ENCODE assay signal across 1 cellular context in genomic region chr2:88666576-88666975, GRCh38.
TF ChIP-seq lines count a peak whose summit lies in the region.

No MANE protein-coding gene starts in this region.

TF ChIP-seq in HepG2, 621 proteins besides CTCF, POLR2A, EP300 and RAD21 (continued from another document):
- TF ChIP-seq ATF3 (CRISPR knock-in tag; IDR thresholded peaks at IDR 0.05) (0 out of 2 replicates have a peak, but pooled peaks have one; percentile 45), SMAD3 (CRISPR knock-in tag; IDR thresholded peaks at IDR 0.05) (no peak), ARNT (IDR thresholded peaks at IDR 0.05) (no peak), YEATS2 (CRISPR knock-in tag; IDR thresholded peaks at IDR 0.05; ENCODE audit: borderline replicate concordance) (no peak), HNRNPLL (IDR thresholded peaks at IDR 0.05; ENCODE audit: low read depth, low read length, poor library complexity, severe bottlenecking) (no peak), PAX8 (CRISPR knock-in tag; IDR thresholded peaks at IDR 0.05; ENCODE audit: borderline replicate concordance) (no peak), SOX13 (IDR thresholded peaks at IDR 0.05) (no peak), SOX13 (CRISPR knock-in tag; conservative IDR thresholded peaks at IDR 0.05 in 1 of 2, IDR thresholded peaks at IDR 0.05 in 1 of 2) (0 out of 4 replicates have a peak, but pooled peaks of 1 of the 2 experiments have one; percentile 11), U2AF1 (optimal IDR thresholded peaks at IDR 0.05; ENCODE audit: low read depth, low read length) (no peak), ZNF275 (CRISPR knock-in tag; IDR thresholded peaks at IDR 0.05; ENCODE audit: borderline replicate concordance) (no peak), TRIM22 (IDR thresholded peaks at IDR 0.05) (no peak), ZNF512 (CRISPR knock-in tag; IDR thresholded peaks at IDR 0.05) (no peak), KDM1A (CRISPR knock-in tag; IDR thresholded peaks at IDR 0.05) (no peak), ZNF180 (CRISPR knock-in tag; IDR thresholded peaks at IDR 0.05; ENCODE audit: borderline replicate concordance, low read depth) (no peak)
